Comparison of ENCODE assay signal across 8 cellular contexts in the genomic region with DNA sequence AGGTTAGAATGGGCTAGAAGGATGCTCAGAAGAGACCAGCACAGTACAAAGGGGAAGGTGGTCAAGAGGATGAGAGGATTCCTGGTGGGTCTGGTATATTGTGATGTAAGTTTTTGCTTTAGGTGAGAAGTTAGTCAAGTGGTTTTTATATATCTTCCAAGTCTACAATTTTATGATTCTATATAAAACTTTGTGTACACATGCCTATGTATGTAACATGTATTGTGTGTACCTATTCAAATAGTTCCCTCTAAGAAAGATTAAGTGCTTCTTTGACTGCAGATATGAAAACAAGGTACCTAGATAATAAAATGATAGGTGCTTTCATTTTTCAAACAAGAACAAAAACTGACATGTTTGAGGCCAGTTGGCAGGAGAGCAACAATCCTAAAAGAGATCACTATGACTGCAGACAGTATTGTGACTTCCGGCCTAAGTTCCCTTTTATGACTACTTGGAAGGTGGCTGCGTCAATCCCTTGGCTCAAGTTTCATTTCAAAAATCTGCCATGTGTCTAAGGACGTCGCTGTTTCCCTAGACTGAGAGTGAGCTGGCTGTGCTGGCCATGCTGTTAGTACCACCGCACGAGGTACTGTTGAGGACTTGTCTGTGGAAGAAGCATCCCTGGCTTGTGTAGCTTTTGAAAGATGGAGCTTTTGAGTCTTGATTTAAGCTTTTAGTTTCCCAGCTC.
A peak's percentile ranks its signal among the peaks of the same experiment; 100 is the strongest.
DNase-seq lines count a peak whose midpoint lies in the region; ATAC-seq and TF ChIP-seq lines count a peak whose summit lies in the region.

No MANE protein-coding gene starts in this region.

- H3K23ac ChIP-seq in H9 (ENCODE audit: insufficient read length, low read depth, low read length): no peak overlapping the region

- no peak overlapping the region for H3K18ac ChIP-seq in H9 (ENCODE audit: insufficient read length, low read depth, low read length)

- H3K36me3 Mint-ChIP-seq in H9 (ENCODE audit: insufficient read depth in 1 of 3, low read depth in 3 of 3): peaks cover 3 to 6% (median 5%) of the 10 kb centered on the region in 3 experiments; a peak in 4 of 7 replicates

- no peak overlapping the region for H3K27ac Mint-ChIP-seq in H9

- no peaks in the 10 kb centered on the region for H3K79me1 ChIP-seq in H9 (ENCODE audit: insufficient read depth, low read depth, low read length, poor library complexity, severe bottlenecking)

- peak; percentile 45 for DNase-seq in AG10803 (ENCODE audit: low read depth)
- DNase-seq in GM19240 (ENCODE audit: insufficient read length, low spot score): peak; percentile 14
- DNase-seq in ascending aorta (ENCODE audit: low spot score in 2 of 2): peak; percentile 51 to 82
- DNase-seq in pons (ENCODE audit: low spot score): peak; percentile 88
- no peak for DNase-seq in H9
- DNase-seq in activated effector memory CD4-positive, alpha-beta T cell treated with anti-CD3 and anti-CD28 coated beads, Interleukin-2, amount 50 U/mL, for 16 hours: no peak
- no peak for DNase-seq in SW 1271 (lab: John Stamatoyannopoulos, UW)

- H3T11ph ChIP-seq in H9 (ENCODE audit: low read length): no peak overlapping the region

- no peak overlapping the region for H4K91ac ChIP-seq in H9 (ENCODE audit: insufficient read length, low read depth, low read length)

- H2BK12ac ChIP-seq in H9 (ENCODE audit: insufficient read length, low read depth, low read length): no peak overlapping the region

- no peaks in the 10 kb centered on the region for H3K23me2 ChIP-seq in H9 (ENCODE audit: insufficient read length, low read depth, low read length, poor library complexity, severe bottlenecking)

- H4K8ac ChIP-seq in H9 (replicated peaks; ENCODE audit: insufficient read length, low read depth, low read length): no peak overlapping the region

- H2AK5ac ChIP-seq in H9 (ENCODE audit: insufficient read length, low read length): no peak overlapping the region

- H3K36me3 ChIP-seq in ascending aorta: no peaks in the 10 kb centered on the region

- H3K4ac ChIP-seq in H9 (ENCODE audit: low read depth, low read length): no peak overlapping the region

- no peak overlapping the region for H3K56ac ChIP-seq in H9 (ENCODE audit: insufficient read length, low read depth, low read length)

- intact Hi-C loops in ascending aorta (cut with DNase I): no loop called here

- no peak overlapping the region for H2BK20ac ChIP-seq in H9 (ENCODE audit: low read depth, low read length, poor library complexity, severe bottlenecking)

- no peaks in the 10 kb centered on the region for H3K79me2 ChIP-seq in H9 (ENCODE audit: insufficient read depth, low read length)

- peak overlapping the region; percentile 77 to 82 for H3K27ac ChIP-seq in ascending aorta
- H3K27ac ChIP-seq in H9 (ENCODE audit: insufficient read length, low read depth, low read length): no peak overlapping the region

- no peaks in the 10 kb centered on the region for H3K9me3 ChIP-seq in ascending aorta
- no peaks in the 10 kb centered on the region for H3K9me3 ChIP-seq in H9 (ENCODE audit: control insufficient read depth, low read depth, low read length)

- H3K4me3 Mint-ChIP-seq in H9: no peak overlapping the region

- H4K20me1 ChIP-seq in H9 (ENCODE audit: control insufficient read depth, insufficient read depth, insufficient read length): no peaks in the 10 kb centered on the region

- peak; percentile 78 for ATAC-seq in HG03439 (IDR thresholded peaks at IDR 0.05; ENCODE audit: unreplicated experiment)

- H3K4me1 ChIP-seq in ascending aorta (peaks cover 0 to 13% of the 10 kb centered on the region in 2 donors), H9 (ENCODE audit: insufficient read depth, low read length) (peaks cover 6% of the 10 kb centered on the region; the same call in 1 of the 2 replicates)

- no peak overlapping the region for H2AFZ ChIP-seq in H9 (ENCODE audit: low read length)

- peaks cover 6 to 11% of the 10 kb centered on the region in 2 experiments for H3K4me1 Mint-ChIP-seq in H9

- no peaks in the 10 kb centered on the region for H3K9me3 Mint-ChIP-seq in H9

- H3K27me3 ChIP-seq in ascending aorta: no peaks in the 10 kb centered on the region
- H3K27me3 ChIP-seq in H9 (ENCODE audit: insufficient read depth, low read length): no peaks in the 10 kb centered on the region

- H3K4me2 ChIP-seq in H9 (ENCODE audit: insufficient read depth, insufficient read length, low read length): no peak overlapping the region

- TF ChIP-seq CTCF in AG10803 (conservative IDR thresholded peaks at IDR 0.05; ENCODE audit: low read length): no peak
- TF ChIP-seq CTCF in ascending aorta (IDR thresholded peaks at IDR 0.05): no peak
- no peak for TF ChIP-seq CTCF in H9 (conservative IDR thresholded peaks at IDR 0.05)

- no peak overlapping the region for H2BK120ac ChIP-seq in H9 (ENCODE audit: low read depth, low read length, poor library complexity, severe bottlenecking)

- H2BK5ac ChIP-seq in H9 (ENCODE audit: insufficient read length, low read length): no peak overlapping the region

- H3K9ac ChIP-seq in H9 (ENCODE audit: extremely low read depth, insufficient read length, low read length): no peak overlapping the region

- no peak overlapping the region for H3K14ac ChIP-seq in H9 (ENCODE audit: insufficient read depth, low read length)

- no peak overlapping the region for H3K4me3 ChIP-seq in AG10803 (ENCODE audit: low read length)
- no peak overlapping the region for H3K4me3 ChIP-seq in ascending aorta

- H3K27me3 Mint-ChIP-seq in H9 (ENCODE audit: low read depth): no peaks in the 10 kb centered on the region; the same call in 1 of the 2 replicates

- H2BK15ac ChIP-seq in H9 (ENCODE audit: low read depth, low read length): no peak overlapping the region

- no peak overlapping the region for H4K5ac ChIP-seq in H9 (ENCODE audit: insufficient read length, low read depth, low read length)

- WGBS in H9 (ENCODE audit: extremely low coverage, insufficient read length, low lambda C conversion rate): no CpG with 5 or more reads among the region's 6 CpGs

Comparison
In these comparisons a context has a peak if more than half of its experiments do, and no peak if none do; other contexts are left out.
1. DNase-seq: peak in AG10803 (single experiment), GM19240 (single experiment), ascending aorta (2 of 2) and pons (single experiment); none in H9 (single experiment), activated effector memory CD4-positive, alpha-beta T cell treated with anti-CD3 and anti-CD28 coated beads, Interleukin-2, amount 50 U/mL, for 16 hours (single experiment) and SW 1271 (0 of 2).